In genomic region chr20:38127920-38128528, GRCh38 we compare ENCODE assay signal across 14 cellular contexts. TPM values are rescaled to one million over a fixed set of nuclear protein-coding genes. Genes with fewer than 3 reads are reported as not detected.
DNase-seq lines count a peak whose midpoint lies in the region; ATAC-seq, FAIRE-seq and TF ChIP-seq lines count a peak whose summit lies in the region.
"Had no signal": no experiment of that assay in that cellular context is flagged by ENCODE, and none has a peak within 500 bp of the region (broad histone marks: within the 10 kb centered on the region; RNA-seq: fewer than 3 reads in every experiment).

No MANE protein-coding gene starts in this region.

- H3K4me1 ChIP-seq in liver (ENCODE audit: control insufficient read depth in 4 of 4, insufficient read depth in 4 of 4, low read length in 3 of 4) (peaks cover 9 to 31% (median 16%) of the 10 kb centered on the region in 4 donors), HepG2 (ENCODE audit: insufficient read depth, low read length) (peaks cover 63% of the 10 kb centered on the region), right atrium auricular region (peaks cover 0 to 40% of the 10 kb centered on the region in 2 donors), upper lobe of right lung (peaks cover 20% of the 10 kb centered on the region)

- in situ Hi-C loops in HepG2 (cut with HindIII; ENCODE audit: extremely low pct_ligation_motif_present, low pct_unique_long_range_greater_than_20kb) (no loop called here), GM13976 (cut with MboI; ENCODE audit: low sequenced_read_pairs, unreplicated experiment) (no loop called here)

- intact Hi-C loops in HepG2 (cut with micrococcal nuclease; ENCODE audit: unreplicated experiment), result no loop called here
- intact Hi-C loops in upper lobe of right lung (cut with DNase I), result loop anchor here (10.0 kb wide), 1 partner anchor 53 kb away; no protein-coding TSS in a partner anchor

- H3K4me3 ChIP-seq in liver (ENCODE audit: low read depth in 1 of 3, low read length in 3 of 3) (no peak overlapping the region), HepG2 (replicated peaks in 1 of 3; ENCODE audit: insufficient read depth in 1 of 3, low read depth in 2 of 3, low read length in 3 of 3) (no peak overlapping the region), right atrium auricular region (no peak overlapping the region), upper lobe of right lung (no peak overlapping the region)
- H3K4me3 ChIP-seq: thyroid gland had no signal

- DNase-seq in HepG2 (ENCODE audit: low spot score), result no peak
- DNase-seq in right atrium auricular region (ENCODE audit: low spot score), result no peak
- DNase-seq in osteocyte (ENCODE audit: extremely low spot score, unreplicated experiment), result no peak
- DNase-seq in GM13976 (ENCODE audit: low spot score), result no peak
- no peak for DNase-seq in erythroblast (lab: John Stamatoyannopoulos, UW)
- no peak for DNase-seq in upper lobe of right lung
- DNase-seq: activated T-cell treated with anti-CD3 and anti-CD28 coated beads, Interleukin-2, amount 50 U/mL, for 24 hours; cerebellar nuclear complex; GOT3; naive B cell; NCI-H1694; thyroid gland had no signal

- H3K36me3 ChIP-seq in liver (ENCODE audit: control insufficient read depth in 4 of 4, insufficient read depth in 3 of 4, low read depth in 1 of 4, low read length in 3 of 4) (peaks cover 5 to 46% (median 29%) of the 10 kb centered on the region in 4 donors), HepG2 (replicated peaks in 1 of 2; ENCODE audit: control insufficient read depth in 1 of 2, insufficient read depth in 2 of 2, low read length in 2 of 2) (no peaks in the 10 kb centered on the region), right atrium auricular region (peaks cover 39% of the 10 kb centered on the region), upper lobe of right lung (peaks cover 35% of the 10 kb centered on the region)
- H3K36me3 ChIP-seq: thyroid gland had no signal

- no TSS peak for BruUV-seq in HepG2 (replicated peaks; lab: Mats Ljungman, UMichigan)

- TF ChIP-seq EP300 in HepG2 (IDR thresholded peaks at IDR 0.05; ENCODE audit: low read depth in 2 of 2, low read length in 2 of 2) (no peak), HepG2 (CRISPR knock-in tag; IDR thresholded peaks at IDR 0.05; ENCODE audit: borderline replicate concordance) (no peak)

- WGBS in liver, result 83% methylated on average over 9 of the region's 9 CpGs
- 86% methylated on average over 9 of the region's 9 CpGs for WGBS in HepG2 (ENCODE audit: low lambda C conversion rate)

- H3K9ac ChIP-seq in liver (ENCODE audit: low read depth in 1 of 2, low read length in 2 of 2), result no peak overlapping the region
- H3K9ac ChIP-seq in HepG2 (ENCODE audit: insufficient read depth, low read depth, low read length), result no peak overlapping the region

- no peak for TF ChIP-seq CTCF in liver (IDR thresholded peaks at IDR 0.05; ENCODE audit: low read depth, low read length, missing input control)
- TF ChIP-seq CTCF in HepG2 (CRISPR knock-in tag; IDR thresholded peaks at IDR 0.05), result no peak
- no peak for TF ChIP-seq CTCF in right atrium auricular region (IDR thresholded peaks at IDR 0.05)
- TF ChIP-seq CTCF in osteocyte (IDR thresholded peaks at IDR 0.05), result no peak
- TF ChIP-seq CTCF in GM13976 (IDR thresholded peaks at IDR 0.05; ENCODE audit: borderline replicate concordance, control extremely low read depth, extremely low read depth, insufficient read depth, missing control alignments), result no peak
- TF ChIP-seq CTCF in upper lobe of right lung (IDR thresholded peaks at IDR 0.05), result no peak

- H3K9me3 ChIP-seq in liver (ENCODE audit: control insufficient read depth in 4 of 4, low read length in 3 of 4), result no peaks in the 10 kb centered on the region
- no peaks in the 10 kb centered on the region for H3K9me3 ChIP-seq in HepG2 (ENCODE audit: low read length)
- H3K9me3 ChIP-seq in right atrium auricular region, result no peaks in the 10 kb centered on the region
- no peaks in the 10 kb centered on the region for H3K9me3 ChIP-seq in upper lobe of right lung
- H3K9me3 ChIP-seq: thyroid gland had no signal

- no peaks in the 10 kb centered on the region for H3K79me2 ChIP-seq in HepG2 (ENCODE audit: insufficient read depth, low read length)

- peaks cover 33% of the 10 kb centered on the region for H3K4me1 Mint-ChIP-seq in osteocyte (ENCODE audit: unreplicated experiment)
- H3K4me1 Mint-ChIP-seq: naive B cell had no signal

- H3K27ac ChIP-seq in liver (ENCODE audit: low read depth in 1 of 2, low read length in 2 of 2) (peak overlapping the region; percentile 76 to 92), HepG2 (ENCODE audit: extremely low read length, insufficient read depth, low read length) (no peak overlapping the region), right atrium auricular region (peak overlapping the region; percentile 77 to 86), upper lobe of right lung (no peak overlapping the region)
- H3K27ac ChIP-seq: thyroid gland had no signal

- no peaks in the 10 kb centered on the region for H3K27me3 Mint-ChIP-seq in osteocyte (ENCODE audit: unreplicated experiment)
- H3K27me3 Mint-ChIP-seq: activated T-cell treated with anti-CD3 and anti-CD28 coated beads, Interleukin-2, amount 50 U/mL, for 24 hours had no signal

- POLR2A ChIA-PET in HepG2 (lab: Yijun Ruan, JAX), result interaction anchor here (0.9 to 1.8 kb wide), 2 partner anchors 16 to 53 kb away, joined by 4 to 7 read pairs; no protein-coding TSS in a partner anchor

- H2AFZ ChIP-seq in HepG2 (ENCODE audit: low read length), result no peak overlapping the region

- peak overlapping the region; percentile 39 for H3K27ac Mint-ChIP-seq in osteocyte (ENCODE audit: unreplicated experiment)
- H3K27ac Mint-ChIP-seq: activated T-cell treated with anti-CD3 and anti-CD28 coated beads, Interleukin-2, amount 50 U/mL, for 24 hours had no signal

- CTCF ChIA-PET in HepG2 (lab: Yijun Ruan, JAX; ENCODE audit: low intra/inter-chr PET ratio, low total read pairs), result interaction anchor here (0.5 kb wide), 1 partner anchor 868 kb away, joined by 3 read pairs; no protein-coding TSS in a partner anchor

- no peak overlapping the region for H3K4me2 ChIP-seq in HepG2 (ENCODE audit: low read depth, low read length)

- ATAC-seq in HepG2 (no peak), upper lobe of right lung (no peak), HG03095 (IDR thresholded peaks at IDR 0.05; ENCODE audit: unreplicated experiment) (no peak)

- H3K27me3 ChIP-seq in liver (ENCODE audit: control insufficient read depth in 4 of 4, insufficient read depth in 4 of 4, low read length in 3 of 4), result no peaks in the 10 kb centered on the region
- H3K27me3 ChIP-seq in HepG2 (ENCODE audit: control insufficient read depth in 1 of 2, insufficient read depth in 2 of 2, low read length in 2 of 2), result no peaks in the 10 kb centered on the region
- H3K27me3 ChIP-seq in right atrium auricular region, result no peaks in the 10 kb centered on the region
- no peaks in the 10 kb centered on the region for H3K27me3 ChIP-seq in upper lobe of right lung
- H3K27me3 ChIP-seq: thyroid gland had no signal

- no peaks in the 10 kb centered on the region for H4K20me1 ChIP-seq in HepG2 (ENCODE audit: insufficient read depth, low read length)

- H3K9me3 Mint-ChIP-seq in osteocyte (ENCODE audit: unreplicated experiment), result no peaks in the 10 kb centered on the region
- H3K9me3 Mint-ChIP-seq: activated T-cell treated with anti-CD3 and anti-CD28 coated beads, Interleukin-2, amount 50 U/mL, for 24 hours; naive B cell had no signal

- TF ChIP-seq RAD21 in liver (IDR thresholded peaks at IDR 0.05) (no peak), HepG2 (CRISPR knock-in tag; IDR thresholded peaks at IDR 0.05) (no peak)

- H3K36me3 Mint-ChIP-seq in osteocyte (ENCODE audit: unreplicated experiment), result no peaks in the 10 kb centered on the region
- H3K36me3 Mint-ChIP-seq: naive B cell had no signal

- FAIRE-seq in HepG2 (lab: Jason Lieb, UNC), result no peak

- TF ChIP-seq POLR2A in HepG2 (IDR thresholded peaks at IDR 0.05; ENCODE audit: insufficient read depth in 1 of 2, low read depth in 2 of 2, low read length in 2 of 2) (no peak), erythroblast (IDR thresholded peaks at IDR 0.05; ENCODE audit: low read length) (no peak)

- H3K4me3 Mint-ChIP-seq in osteocyte (ENCODE audit: unreplicated experiment), result no peak overlapping the region
- H3K4me3 Mint-ChIP-seq: activated T-cell treated with anti-CD3 and anti-CD28 coated beads, Interleukin-2, amount 50 U/mL, for 24 hours; naive B cell had no signal

TF ChIP-seq in liver, 16 proteins besides CTCF, POLR2A, EP300 and RAD21 (continues in another document):
- TF ChIP-seq EGR1 (IDR thresholded peaks at IDR 0.05; ENCODE audit: low read depth in 2 of 2) (no peak), YY1 (IDR thresholded peaks at IDR 0.05) (no peak), HNF4G (IDR thresholded peaks at IDR 0.05) (no peak)

TF ChIP-seq in HepG2, 621 proteins besides CTCF, POLR2A, EP300 and RAD21 (continues in another document):
- TF ChIP-seq ZNF350 (CRISPR knock-in tag; IDR thresholded peaks at IDR 0.05; ENCODE audit: borderline replicate concordance, low read depth) (no peak), ZNF792 (CRISPR knock-in tag; IDR thresholded peaks at IDR 0.05) (no peak)

RNA-seq across cellular contexts. Expression of gene TGM2, which starts 37.0 kb away (rescaled TPM):
- total RNA-seq in liver (100 to 1,000 TPM; 120 to 260 TPM), HepG2 (2016; rRNA removed; fragmentation: Illumina TruSeq; extraction: Trizol) (4.2 and 4.5 TPM in 2 replicates), right atrium auricular region (1,000 to 10,000 TPM in 1 of 2 donors, 100 to 1,000 TPM in 1; 680 to 1,303 TPM), osteocyte (29.2 and 32.7 TPM in 2 replicates), upper lobe of right lung (562 TPM)
- polyA plus RNA-seq in liver (100 to 1,000 TPM; 106 to 375 TPM), HepG2 (2011; rRNA removed) (46.4 and 52.3 TPM in 2 replicates)
- total RNA-seq in HepG2 (2016; cell fraction: cytosol; rRNA removed; fragmentation: Illumina TruSeq; extraction: Trizol; ENCODE audit: low read depth), result 0.61 and 0.88 TPM in 2 replicates
- 3.3 and 4.3 TPM in 2 replicates for total RNA-seq in HepG2 (2016; cell fraction: insoluble cytoplasmic fraction; rRNA removed; fragmentation: Illumina TruSeq; extraction: Trizol)
- total RNA-seq in HepG2 (2016; cell fraction: membrane; rRNA removed; fragmentation: Illumina TruSeq; extraction: Trizol), result 2.1 and 2.3 TPM in 2 replicates
- total RNA-seq in HepG2 (2016; cell fraction: nucleus; rRNA removed; fragmentation: Illumina TruSeq; extraction: Trizol), result 4.3 and 4.5 TPM in 2 replicates
- polyA plus RNA-seq in HepG2 (2011; cell fraction: cytosol; rRNA removed), result 39.7 and 45.8 TPM in 2 replicates
- polyA plus RNA-seq in HepG2 (2011; cell fraction: nucleus; rRNA removed), result 48.4 and 54.8 TPM in 2 replicates
- polyA plus RNA-seq in HepG2 (2012), result 14.4 and 32.4 TPM in 2 replicates
- 1.5 and 1.8 TPM in 2 replicates for polyA plus RNA-seq in HepG2 (2016; cell fraction: cytosol; fragmentation: Illumina TruSeq; extraction: Trizol; ENCODE audit: low read depth)
- polyA plus RNA-seq in HepG2 (2016; cell fraction: insoluble cytoplasmic fraction; fragmentation: Illumina TruSeq; extraction: Trizol; ENCODE audit: low read depth), result 5.3 and 7.5 TPM in 2 replicates
- polyA plus RNA-seq in HepG2 (2016; cell fraction: membrane; fragmentation: Illumina TruSeq; extraction: Trizol; ENCODE audit: low read depth), result 2.5 TPM in 2 replicates
- polyA plus RNA-seq in HepG2 (2016; cell fraction: nucleus; fragmentation: Illumina TruSeq; extraction: Trizol; ENCODE audit: insufficient read depth, low read depth), result 7.7 and 9.8 TPM in 2 replicates
- polyA minus RNA-seq in HepG2 (2011; rRNA and poly(A)+ RNA removed; ENCODE audit: low replicate concordance), result 39.1 and 112 TPM in 2 replicates
- polyA minus RNA-seq in HepG2 (2011; cell fraction: cytosol; rRNA and poly(A)+ RNA removed), result 43.5 and 48.8 TPM in 2 replicates
- polyA minus RNA-seq in HepG2 (2011; cell fraction: nucleus; rRNA and poly(A)+ RNA removed), result 26.7 and 32.2 TPM in 2 replicates

Comparison
In these comparisons a context has a peak if more than half of its experiments do, and no peak if none do; other contexts are left out.
1. H3K27ac ChIP-seq: peak in liver (2 of 2) and right atrium auricular region (2 of 2); none in HepG2 (single experiment) and upper lobe of right lung (single experiment).